Comparison of ENCODE assay signal across 27 cellular contexts in genomic region chr12:123516221-123516780, GRCh38. TPM values are rescaled to one million over a fixed set of nuclear protein-coding genes. Genes with fewer than 3 reads are reported as not detected.
DNase-seq lines count a peak whose midpoint lies in the region; ATAC-seq, FAIRE-seq and TF ChIP-seq lines count a peak whose summit lies in the region.
"Had no signal": no experiment of that assay in that cellular context is flagged by ENCODE, and none has a peak within 500 bp of the region (broad histone marks: within the 10 kb centered on the region; RNA-seq: fewer than 3 reads in every experiment).

No MANE protein-coding gene starts in this region.

- intact Hi-C loops in HepG2 (cut with micrococcal nuclease; ENCODE audit: unreplicated experiment), result no loop called here
- intact Hi-C loops in right lobe of liver (cut with DNase I), result no loop called here
- intact Hi-C loops in gastrocnemius medialis (cut with DNase I; ENCODE audit: low total_unique reads), result no loop called here
- intact Hi-C loops in body of pancreas (cut with DNase I), result no loop called here

- no peak for TF ChIP-seq RAD21 in HepG2 (CRISPR knock-in tag; IDR thresholded peaks at IDR 0.05)

- CTCF ChIA-PET in HepG2 (lab: Yijun Ruan, JAX; ENCODE audit: low intra/inter-chr PET ratio, low total read pairs), result no interaction called here

- POLR2A ChIA-PET in HepG2 (lab: Yijun Ruan, JAX), result interaction anchor here (1.1 kb wide), 1 partner anchor 17 kb away, joined by 3 read pairs; no protein-coding TSS in a partner anchor

- H3K36me3 ChIP-seq in HepG2 (replicated peaks in 1 of 2; ENCODE audit: control insufficient read depth in 1 of 2, insufficient read depth in 2 of 2, low read length in 2 of 2) (peaks cover 26 to 52% of the 10 kb centered on the region in 2 experiments), right lobe of liver (peaks cover 0 to 24% (median 3%) of the 10 kb centered on the region in 4 donors), endodermal cell (ENCODE audit: control insufficient read depth, insufficient read depth, low read length) (peaks cover 60% of the 10 kb centered on the region), gastrocnemius medialis (peaks cover 0 to 34% of the 10 kb centered on the region in 2 donors), body of pancreas (replicated peaks in 1 of 2; ENCODE audit: insufficient read depth in 1 of 2, low read depth in 2 of 2) (no peaks in the 10 kb centered on the region)
- H3K36me3 ChIP-seq: Peyer's patch had no signal

- no peaks in the 10 kb centered on the region for H3K27me3 Mint-ChIP-seq in endodermal cell (ENCODE audit: insufficient read depth)
- no peaks in the 10 kb centered on the region for H3K27me3 Mint-ChIP-seq in neural crest cell (ENCODE audit: low read depth)
- H3K27me3 Mint-ChIP-seq: activated naive CD4-positive, alpha-beta T cell treated with anti-CD3 and anti-CD28 coated beads, Interleukin-2, amount 50 U/mL, for 24 hours; stimulated activated naive CD8-positive, alpha-beta T cell treated with anti-CD3 and anti-CD28 coated beads, Interleukin-15, amount 100 ng/mL, for 72 hours had no signal

- TF ChIP-seq CTCF in HepG2 (CRISPR knock-in tag; IDR thresholded peaks at IDR 0.05), result no peak
- TF ChIP-seq CTCF in right lobe of liver (IDR thresholded peaks at IDR 0.05), result no peak
- peak; percentile 18 for TF ChIP-seq CTCF in endodermal cell (conservative IDR thresholded peaks at IDR 0.05)
- peak; percentile 17 for TF ChIP-seq CTCF in neural crest cell (conservative IDR thresholded peaks at IDR 0.05)
- TF ChIP-seq CTCF in gastrocnemius medialis (IDR thresholded peaks at IDR 0.05 in 4 of 5, conservative IDR thresholded peaks at IDR 0.05 in 1 of 5), result no peak
- no peak for TF ChIP-seq CTCF in body of pancreas (IDR thresholded peaks at IDR 0.05)

- H3K4me3 Mint-ChIP-seq in endodermal cell (no peak overlapping the region), neural crest cell (no peak overlapping the region)
- H3K4me3 Mint-ChIP-seq: activated naive CD4-positive, alpha-beta T cell treated with anti-CD3 and anti-CD28 coated beads, Interleukin-2, amount 50 U/mL, for 24 hours; stimulated activated naive CD8-positive, alpha-beta T cell treated with anti-CD3 and anti-CD28 coated beads, Interleukin-15, amount 100 ng/mL, for 72 hours; T-helper 1 cell treated with Interleukin-12 subunit alpha and Interleukin-12 subunit beta and Interleukin-4 antibody, amounts not matched to agents 30 μg/mL and 1 μg/mL, for 36 hours had no signal

- no peaks in the 10 kb centered on the region for H4K20me1 ChIP-seq in HepG2 (ENCODE audit: insufficient read depth, low read length)

- FAIRE-seq in HepG2 (lab: Jason Lieb, UNC), result no peak

- no peak overlapping the region for H3K27ac ChIP-seq in HepG2 (ENCODE audit: extremely low read length, insufficient read depth, low read length)
- no peak overlapping the region for H3K27ac ChIP-seq in right lobe of liver
- H3K27ac ChIP-seq in endodermal cell (ENCODE audit: low read depth, low read length), result no peak overlapping the region
- peak overlapping the region in 2 of 4 donors; percentile 16 to 35 for H3K27ac ChIP-seq in gastrocnemius medialis
- H3K27ac ChIP-seq in body of pancreas, result no peak overlapping the region
- H3K27ac ChIP-seq: lower lobe of right lung, Peyer's patch, upper lobe of right lung, VCaP had no signal

- no peaks in the 10 kb centered on the region for H3K9me3 Mint-ChIP-seq in endodermal cell
- no peaks in the 10 kb centered on the region for H3K9me3 Mint-ChIP-seq in neural crest cell
- H3K9me3 Mint-ChIP-seq: activated naive CD4-positive, alpha-beta T cell treated with anti-CD3 and anti-CD28 coated beads, Interleukin-2, amount 50 U/mL, for 24 hours; stimulated activated naive CD8-positive, alpha-beta T cell treated with anti-CD3 and anti-CD28 coated beads, Interleukin-15, amount 100 ng/mL, for 72 hours; T-helper 1 cell treated with Interleukin-12 subunit alpha and Interleukin-12 subunit beta and Interleukin-4 antibody, amounts not matched to agents 30 μg/mL and 1 μg/mL, for 36 hours had no signal

- H3K4me3 ChIP-seq in HepG2 (replicated peaks in 1 of 3; ENCODE audit: insufficient read depth in 1 of 3, low read depth in 2 of 3, low read length in 3 of 3), result no peak overlapping the region
- no peak overlapping the region for H3K4me3 ChIP-seq in right lobe of liver
- no peak overlapping the region for H3K4me3 ChIP-seq in endodermal cell (ENCODE audit: low read length)
- H3K4me3 ChIP-seq in gastrocnemius medialis, result no peak overlapping the region
- H3K4me3 ChIP-seq in body of pancreas, result no peak overlapping the region
- H3K4me3 ChIP-seq: ascending aorta, lower lobe of right lung, Peyer's patch, upper lobe of right lung had no signal

- H3K9me3 ChIP-seq in HepG2 (ENCODE audit: low read length) (no peaks in the 10 kb centered on the region), right lobe of liver (no peaks in the 10 kb centered on the region), endodermal cell (ENCODE audit: control insufficient read depth, low read length) (no peaks in the 10 kb centered on the region), gastrocnemius medialis (no peaks in the 10 kb centered on the region), body of pancreas (no peaks in the 10 kb centered on the region)
- H3K9me3 ChIP-seq: ascending aorta, lower lobe of right lung, Peyer's patch, upper lobe of right lung had no signal

- H3K4me1 Mint-ChIP-seq in endodermal cell, result peaks cover 2% of the 10 kb centered on the region
- no peaks in the 10 kb centered on the region for H3K4me1 Mint-ChIP-seq in neural crest cell
- H3K4me1 Mint-ChIP-seq: activated naive CD4-positive, alpha-beta T cell treated with anti-CD3 and anti-CD28 coated beads, Interleukin-2, amount 50 U/mL, for 24 hours; stimulated activated naive CD8-positive, alpha-beta T cell treated with anti-CD3 and anti-CD28 coated beads, Interleukin-15, amount 100 ng/mL, for 72 hours had no signal

- no peak for TF ChIP-seq POLR2A in HepG2 (IDR thresholded peaks at IDR 0.05; ENCODE audit: insufficient read depth in 1 of 2, low read depth in 2 of 2, low read length in 2 of 2)
- no peak for TF ChIP-seq POLR2A in right lobe of liver (IDR thresholded peaks at IDR 0.05)
- no peak for TF ChIP-seq POLR2A in gastrocnemius medialis (IDR thresholded peaks at IDR 0.05)
- TF ChIP-seq POLR2A in body of pancreas (IDR thresholded peaks at IDR 0.05), result no peak

- no TSS peak for BruUV-seq in HepG2 (replicated peaks; lab: Mats Ljungman, UMichigan)

- in situ Hi-C loops in HepG2 (cut with HindIII; ENCODE audit: extremely low pct_ligation_motif_present, low pct_unique_long_range_greater_than_20kb), result no loop called here
- in situ Hi-C loops in gastrocnemius medialis (cut with MboI; ENCODE audit: low sequenced_read_pairs in 4 of 4), result no loop called here

- H2AFZ ChIP-seq in HepG2 (ENCODE audit: low read length), result no peak overlapping the region

- DNase-seq in HepG2 (ENCODE audit: low spot score) (no peak), right lobe of liver (no peak), endodermal cell (peak; percentile 77), neural crest cell (ENCODE audit: low read depth, low spot score) (no peak), gastrocnemius medialis (no peak), epidermal melanocyte (ENCODE audit: insufficient read length, low spot score) (no peak), body of pancreas (no peak)
- DNase-seq in NK-92 treated with Interleukin-12 subunit alpha and Interleukin-12 subunit beta, amount 100 ng/mL, for 24 hours (lab: John Stamatoyannopoulos, UW), result no peak
- DNase-seq: ACHN; activated CD4-positive, alpha-beta T cell treated with anti-CD3 and anti-CD28 coated beads, Interleukin-2, amount 50 U/mL, for 1 hour; C1 segment of cervical spinal cord; Calu3; cortex of kidney; HCEC 1CT; lower lobe of right lung; MM.1S; NCI-H1417 treated with DMSO at 0.1 percent for 48 hours; NCI-H2171; NCI-H524; occipital lobe; Peyer's patch; stimulated activated naive CD8-positive, alpha-beta T cell treated with anti-CD3 and anti-CD28 coated beads, Interleukin-15, amount 100 ng/mL, for 72 hours; upper lobe of right lung had no signal

- ATAC-seq in HepG2 (no peak), right lobe of liver (no peak), gastrocnemius medialis (no peak), body of pancreas (no peak)
- ATAC-seq: lower lobe of right lung; stimulated activated naive CD8-positive, alpha-beta T cell treated with anti-CD3 and anti-CD28 coated beads, Interleukin-15, amount 100 ng/mL, for 72 hours; upper lobe of right lung had no signal

- peaks cover 42% of the 10 kb centered on the region for H3K4me1 ChIP-seq in HepG2 (ENCODE audit: insufficient read depth, low read length)
- no peaks in the 10 kb centered on the region for H3K4me1 ChIP-seq in right lobe of liver
- no peaks in the 10 kb centered on the region for H3K4me1 ChIP-seq in endodermal cell (ENCODE audit: control insufficient read depth, insufficient read depth, low read length)
- peaks cover 12% of the 10 kb centered on the region in 2 donors for H3K4me1 ChIP-seq in gastrocnemius medialis
- peaks cover 6% of the 10 kb centered on the region for H3K4me1 ChIP-seq in body of pancreas
- H3K4me1 ChIP-seq: lower lobe of right lung, Peyer's patch, upper lobe of right lung had no signal

- 92% methylated on average over 11 of the region's 11 CpGs for WGBS in HepG2 (ENCODE audit: low lambda C conversion rate)
- WGBS in right lobe of liver (ENCODE audit: insufficient coverage, low coverage, low lambda C conversion rate, missing lambda C conversion rate), result 90% methylated on average over 9 of the region's 11 CpGs
- 80 to 87% methylated on average over 9 to 11 of the region's 11 CpGs for WGBS in endodermal cell (ENCODE audit: insufficient coverage in 1 of 2, insufficient read length in 1 of 2), 2 experiments
- WGBS in body of pancreas, 2 donors, result 90 to 96% methylated on average over 4 to 11 of the region's 11 CpGs

- H3K9ac ChIP-seq in HepG2 (ENCODE audit: insufficient read depth, low read depth, low read length), result no peak overlapping the region
- H3K9ac ChIP-seq in endodermal cell (ENCODE audit: extremely low read depth, low read length, poor library complexity, severe bottlenecking), result no peak overlapping the region

- H3K4me2 ChIP-seq in HepG2 (ENCODE audit: low read depth, low read length), result no peak overlapping the region

- no peaks in the 10 kb centered on the region for H3K79me2 ChIP-seq in HepG2 (ENCODE audit: insufficient read depth, low read length)

- H3K27me3 ChIP-seq in HepG2 (ENCODE audit: control insufficient read depth in 1 of 2, insufficient read depth in 2 of 2, low read length in 2 of 2) (no peaks in the 10 kb centered on the region), right lobe of liver (no peaks in the 10 kb centered on the region), endodermal cell (ENCODE audit: control insufficient read depth, insufficient read depth, low read length, poor library complexity, severe bottlenecking) (no peaks in the 10 kb centered on the region), gastrocnemius medialis (no peaks in the 10 kb centered on the region), body of pancreas (no peaks in the 10 kb centered on the region)
- H3K27me3 ChIP-seq: ascending aorta, Peyer's patch, upper lobe of right lung had no signal

- H3K36me3 Mint-ChIP-seq in endodermal cell (ENCODE audit: low read depth) (peaks cover 47% of the 10 kb centered on the region), neural crest cell (ENCODE audit: low read depth) (peaks cover 23% of the 10 kb centered on the region)

- TF ChIP-seq EP300 in HepG2 (IDR thresholded peaks at IDR 0.05; ENCODE audit: low read depth in 2 of 2, low read length in 2 of 2) (no peak), HepG2 (CRISPR knock-in tag; IDR thresholded peaks at IDR 0.05; ENCODE audit: borderline replicate concordance) (no peak)

- H3K27ac Mint-ChIP-seq in endodermal cell (peak overlapping the region; percentile 69), neural crest cell (ENCODE audit: unreplicated experiment) (no peak overlapping the region)
- H3K27ac Mint-ChIP-seq: activated naive CD4-positive, alpha-beta T cell treated with anti-CD3 and anti-CD28 coated beads, Interleukin-2, amount 50 U/mL, for 24 hours; T-helper 1 cell treated with Interleukin-12 subunit alpha and Interleukin-12 subunit beta and Interleukin-4 antibody, amounts not matched to agents 30 μg/mL and 1 μg/mL, for 36 hours had no signal

RNA-seq across cellular contexts. Expression of gene RILPL1, which starts 17.2 kb away (rescaled TPM):
- total RNA-seq in HepG2 (2016; rRNA removed; fragmentation: Illumina TruSeq; extraction: Trizol) (3.9 and 5.8 TPM in 2 replicates), right lobe of liver (1 to 10 TPM; 3.2 to 7.5 (median 5.3) TPM), endodermal cell (10 to 100 TPM; 19.0 to 25.2 TPM), neural crest cell (23.5 and 24.9 TPM in 2 replicates), gastrocnemius medialis (10 to 100 TPM; 33.4 to 65.3 (median 40.6) TPM), body of pancreas (1 to 10 TPM; 4.3 to 4.9 TPM)
- total RNA-seq in HepG2 (2016; cell fraction: cytosol; rRNA removed; fragmentation: Illumina TruSeq; extraction: Trizol; ENCODE audit: low read depth), result 6.3 and 6.7 TPM in 2 replicates
- 2.8 and 5.3 TPM in 2 replicates for total RNA-seq in HepG2 (2016; cell fraction: insoluble cytoplasmic fraction; rRNA removed; fragmentation: Illumina TruSeq; extraction: Trizol)
- 6.3 and 7.3 TPM in 2 replicates for total RNA-seq in HepG2 (2016; cell fraction: membrane; rRNA removed; fragmentation: Illumina TruSeq; extraction: Trizol)
- 4.4 and 5.2 TPM in 2 replicates for total RNA-seq in HepG2 (2016; cell fraction: nucleus; rRNA removed; fragmentation: Illumina TruSeq; extraction: Trizol)
- 28.4 and 32.0 TPM in 2 replicates for polyA plus RNA-seq in HepG2 (2011; rRNA removed)
- 17.9 and 21.6 TPM in 2 replicates for polyA plus RNA-seq in HepG2 (2011; cell fraction: cytosol; rRNA removed)
- 30.6 and 32.1 TPM in 2 replicates for polyA plus RNA-seq in HepG2 (2011; cell fraction: nucleus; rRNA removed)
- 14.7 and 22.7 TPM in 2 replicates for polyA plus RNA-seq in HepG2 (2012)
- 6.6 and 7.4 TPM in 2 replicates for polyA plus RNA-seq in HepG2 (2016; cell fraction: cytosol; fragmentation: Illumina TruSeq; extraction: Trizol; ENCODE audit: low read depth)
- polyA plus RNA-seq in HepG2 (2016; cell fraction: insoluble cytoplasmic fraction; fragmentation: Illumina TruSeq; extraction: Trizol; ENCODE audit: low read depth), result 6.6 and 7.8 TPM in 2 replicates
- polyA plus RNA-seq in HepG2 (2016; cell fraction: membrane; fragmentation: Illumina TruSeq; extraction: Trizol; ENCODE audit: low read depth), result 9.0 and 9.4 TPM in 2 replicates
- 19.9 and 21.9 TPM in 2 replicates for polyA plus RNA-seq in HepG2 (2016; cell fraction: nucleus; fragmentation: Illumina TruSeq; extraction: Trizol; ENCODE audit: insufficient read depth, low read depth)
- 7.3 and 20.5 TPM in 2 replicates for polyA minus RNA-seq in HepG2 (2011; rRNA and poly(A)+ RNA removed; ENCODE audit: low replicate concordance)
- 9.8 and 11.1 TPM in 2 replicates for polyA minus RNA-seq in HepG2 (2011; cell fraction: cytosol; rRNA and poly(A)+ RNA removed)
- 16.5 and 17.8 TPM in 2 replicates for polyA minus RNA-seq in HepG2 (2011; cell fraction: nucleus; rRNA and poly(A)+ RNA removed)
- 19.4 TPM for polyA plus RNA-seq in endodermal cell (2013, experiment 1 of 2)
- 21.9 TPM for polyA plus RNA-seq in endodermal cell (2013, experiment 2 of 2)

RNA-seq across cellular contexts. Expression of gene SNRNP35, which starts 58.4 kb away (rescaled TPM):
- total RNA-seq in HepG2 (2016; rRNA removed; fragmentation: Illumina TruSeq; extraction: Trizol) (21.9 and 22.6 TPM in 2 replicates), right lobe of liver (10 to 100 TPM in 1 of 6 experiments, 1 to 10 TPM in 5; 7.8 to 10.3 (median 9.5) TPM), endodermal cell (10 to 100 TPM; 17.9 to 24.9 TPM), neural crest cell (21.3 and 25.1 TPM in 2 replicates), gastrocnemius medialis (10 to 100 TPM; 22.6 to 40.4 (median 23.5) TPM), body of pancreas (10 to 100 TPM; 12.9 to 16.9 TPM)
- 7.0 and 8.3 TPM in 2 replicates for total RNA-seq in HepG2 (2016; cell fraction: cytosol; rRNA removed; fragmentation: Illumina TruSeq; extraction: Trizol; ENCODE audit: low read depth)
- 18.1 and 21.0 TPM in 2 replicates for total RNA-seq in HepG2 (2016; cell fraction: insoluble cytoplasmic fraction; rRNA removed; fragmentation: Illumina TruSeq; extraction: Trizol)
- 9.9 and 11.2 TPM in 2 replicates for total RNA-seq in HepG2 (2016; cell fraction: membrane; rRNA removed; fragmentation: Illumina TruSeq; extraction: Trizol)
- 11.3 and 17.7 TPM in 2 replicates for total RNA-seq in HepG2 (2016; cell fraction: nucleus; rRNA removed; fragmentation: Illumina TruSeq; extraction: Trizol)
- 11.3 and 11.9 TPM in 2 replicates for polyA plus RNA-seq in HepG2 (2011; rRNA removed)
- polyA plus RNA-seq in HepG2 (2011; cell fraction: cytosol; rRNA removed), result 8.2 and 8.4 TPM in 2 replicates
- 12.3 and 17.8 TPM in 2 replicates for polyA plus RNA-seq in HepG2 (2011; cell fraction: nucleus; rRNA removed)
- 14.7 and 17.5 TPM in 2 replicates for polyA plus RNA-seq in HepG2 (2012)
- 6.3 and 6.7 TPM in 2 replicates for polyA plus RNA-seq in HepG2 (2016; cell fraction: cytosol; fragmentation: Illumina TruSeq; extraction: Trizol; ENCODE audit: low read depth)
- polyA plus RNA-seq in HepG2 (2016; cell fraction: insoluble cytoplasmic fraction; fragmentation: Illumina TruSeq; extraction: Trizol; ENCODE audit: low read depth), result 27.9 and 29.1 TPM in 2 replicates
- 7.2 and 7.8 TPM in 2 replicates for polyA plus RNA-seq in HepG2 (2016; cell fraction: membrane; fragmentation: Illumina TruSeq; extraction: Trizol; ENCODE audit: low read depth)
- polyA plus RNA-seq in HepG2 (2016; cell fraction: nucleus; fragmentation: Illumina TruSeq; extraction: Trizol; ENCODE audit: insufficient read depth, low read depth), result 33.3 and 34.6 TPM in 2 replicates
- polyA minus RNA-seq in HepG2 (2011; rRNA and poly(A)+ RNA removed; ENCODE audit: low replicate concordance), result 9.0 and 11.4 TPM in 2 replicates
- 6.2 and 7.6 TPM in 2 replicates for polyA minus RNA-seq in HepG2 (2011; cell fraction: cytosol; rRNA and poly(A)+ RNA removed)
- 14.2 and 18.2 TPM in 2 replicates for polyA minus RNA-seq in HepG2 (2011; cell fraction: nucleus; rRNA and poly(A)+ RNA removed)
- 22.9 TPM for polyA plus RNA-seq in endodermal cell (2013, experiment 1 of 2)
- polyA plus RNA-seq in endodermal cell (2013, experiment 2 of 2), result 16.3 TPM

Comparison
In these comparisons a context has a peak if more than half of its experiments do, and no peak if none do; other contexts are left out.
1. CTCF ChIP-seq: peak in endodermal cell (single experiment) and neural crest cell (single experiment); none in HepG2 (single experiment), right lobe of liver (0 of 4), gastrocnemius medialis (0 of 5) and body of pancreas (0 of 7).